Comparison of ENCODE assay signal across 25 cellular contexts in genomic region chr14:85595981-85596380, GRCh38.
"Had no signal": no experiment of that assay in that cellular context is flagged by ENCODE, and none has a peak within 500 bp of the region (broad histone marks: within the 10 kb centered on the region; RNA-seq: fewer than 3 reads in every experiment).

No MANE protein-coding gene starts in this region.

- FAIRE-seq: small intestine had no signal

- H3K27ac ChIP-seq: breast epithelium, colonic mucosa, epithelial cell of prostate, gastroesophageal sphincter, heart right ventricle, right lobe of liver, testis, uterus, VCaP had no signal

- ATAC-seq: activated CD4-positive, CD25-positive, alpha-beta regulatory T cell treated with anti-CD3 and anti-CD28 coated beads, Interleukin-2, amount 50 U/mL, for 24 hours; activated T-cell treated with anti-CD3 and anti-CD28 coated beads, Interleukin-2, amount 50 U/mL, for 72 hours; gastroesophageal sphincter; heart right ventricle; left colon; right lobe of liver; stimulated activated memory B cell treated with anti-CD40 and anti-IgM and Interleukin-4, amounts not matched to agents 10 μg/mL and 1 μg/mL and 100 μg/mL, for 72 hours had no signal

- H3K9ac ChIP-seq: parathyroid adenoma had no signal

- H3K79me2 ChIP-seq: parathyroid adenoma had no signal

- DNase-seq: activated CD4-positive, alpha-beta memory T cell treated with anti-CD3 and anti-CD28 coated beads, Interleukin-2, amount 10 ng/mL, durations not matched to agents 7 days and 5 days; activated CD4-positive, alpha-beta T cell treated with anti-CD3 and anti-CD28 coated beads, Interleukin-2, amount 10 ng/mL, durations not matched to agents 24 days and 14 days; activated effector memory CD4-positive, alpha-beta T cell treated with Interleukin-2 at 50 U/mL for 16 hours; activated naive CD4-positive, alpha-beta T cell treated with anti-CD3 and anti-CD28 coated beads for 36 hours; activated naive CD8-positive, alpha-beta T cell treated with anti-CD3 and anti-CD28 coated beads, Interleukin-2, amount 10 ng/mL, durations not matched to agents 7 days and 5 days; activated T-cell treated with anti-CD3 and anti-CD28 coated beads, Interleukin-2, amount 50 U/mL, for 72 hours; amniotic stem cell; colonic mucosa; endodermal cell; heart right ventricle; left colon; nucleus accumbens; right lobe of liver; small intestine; stimulated activated CD4-positive, alpha-beta T cell treated with anti-CD3 and anti-CD28 coated beads, Interleukin-15, amount 100 ng/mL, for 24 hours; testis; trophoblast cell; uterus had no signal

- H3K4me3 ChIP-seq: breast epithelium, colonic mucosa, gastroesophageal sphincter, heart right ventricle, right lobe of liver, testis, uterus had no signal

- H2AFZ ChIP-seq: parathyroid adenoma had no signal

- H3K36me3 ChIP-seq: breast epithelium, colonic mucosa, gastroesophageal sphincter, heart right ventricle, right lobe of liver, uterus had no signal

- H3K27me3 ChIP-seq: breast epithelium, colonic mucosa, gastroesophageal sphincter, heart right ventricle, right lobe of liver, testis, uterus had no signal

- H3K9me3 ChIP-seq: breast epithelium, colonic mucosa, gastroesophageal sphincter, right lobe of liver, testis, uterus had no signal

- H3K4me1 ChIP-seq: breast epithelium, colonic mucosa, gastroesophageal sphincter, parathyroid adenoma, right lobe of liver, uterus had no signal
